In the genomic region with DNA sequence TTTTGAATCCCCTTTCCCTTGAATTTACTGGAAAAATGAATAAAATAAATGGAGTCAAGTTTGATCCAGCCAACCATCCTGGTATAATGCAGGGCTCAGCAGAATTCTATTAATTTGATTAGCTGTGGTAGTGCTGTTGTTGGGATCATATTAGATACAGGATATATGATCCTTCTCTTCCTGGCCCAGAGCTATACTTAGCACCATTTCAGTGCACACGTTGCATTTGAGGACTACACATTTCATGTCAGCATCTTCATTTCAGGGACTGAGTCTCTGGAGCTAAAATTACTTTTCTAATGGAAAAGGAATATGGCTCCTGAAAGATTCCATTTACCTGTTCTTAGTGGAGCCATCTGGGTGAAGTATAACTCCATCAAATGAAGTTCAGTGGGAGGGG, we compare ENCODE assay signal across 2 cellular contexts.
TF ChIP-seq lines count a peak whose summit lies in the region.

No MANE protein-coding gene starts in this region.

TF ChIP-seq in SK-N-SH treated with all-trans-retinoic acid at 6 μM for 48 hours, 23 proteins besides CTCF, POLR2A, EP300 and RAD21 (continued from another document):
- TF ChIP-seq ZFP30 (CRISPR knock-in tag; IDR thresholded peaks at IDR 0.05) = no peak

TF ChIP-seq in SK-N-SH, 30 proteins besides CTCF, POLR2A, EP300 and RAD21 (continued from another document):
- TF ChIP-seq, protein P1, sequence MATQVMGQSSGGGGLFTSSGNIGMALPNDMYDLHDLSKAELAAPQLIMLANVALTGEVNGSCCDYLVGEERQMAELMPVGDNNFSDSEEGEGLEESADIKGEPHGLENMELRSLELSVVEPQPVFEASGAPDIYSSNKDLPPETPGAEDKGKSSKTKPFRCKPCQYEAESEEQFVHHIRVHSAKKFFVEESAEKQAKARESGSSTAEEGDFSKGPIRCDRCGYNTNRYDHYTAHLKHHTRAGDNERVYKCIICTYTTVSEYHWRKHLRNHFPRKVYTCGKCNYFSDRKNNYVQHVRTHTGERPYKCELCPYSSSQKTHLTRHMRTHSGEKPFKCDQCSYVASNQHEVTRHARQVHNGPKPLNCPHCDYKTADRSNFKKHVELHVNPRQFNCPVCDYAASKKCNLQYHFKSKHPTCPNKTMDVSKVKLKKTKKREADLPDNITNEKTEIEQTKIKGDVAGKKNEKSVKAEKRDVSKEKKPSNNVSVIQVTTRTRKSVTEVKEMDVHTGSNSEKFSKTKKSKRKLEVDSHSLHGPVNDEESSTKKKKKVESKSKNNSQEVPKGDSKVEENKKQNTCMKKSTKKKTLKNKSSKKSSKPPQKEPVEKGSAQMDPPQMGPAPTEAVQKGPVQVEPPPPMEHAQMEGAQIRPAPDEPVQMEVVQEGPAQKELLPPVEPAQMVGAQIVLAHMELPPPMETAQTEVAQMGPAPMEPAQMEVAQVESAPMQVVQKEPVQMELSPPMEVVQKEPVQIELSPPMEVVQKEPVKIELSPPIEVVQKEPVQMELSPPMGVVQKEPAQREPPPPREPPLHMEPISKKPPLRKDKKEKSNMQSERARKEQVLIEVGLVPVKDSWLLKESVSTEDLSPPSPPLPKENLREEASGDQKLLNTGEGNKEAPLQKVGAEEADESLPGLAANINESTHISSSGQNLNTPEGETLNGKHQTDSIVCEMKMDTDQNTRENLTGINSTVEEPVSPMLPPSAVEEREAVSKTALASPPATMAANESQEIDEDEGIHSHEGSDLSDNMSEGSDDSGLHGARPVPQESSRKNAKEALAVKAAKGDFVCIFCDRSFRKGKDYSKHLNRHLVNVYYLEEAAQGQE (IDR thresholded peaks at IDR 0.05; ENCODE audit: low read depth, low read length) = no peak
- TF ChIP-seq FOXJ3 (CRISPR knock-in tag; IDR thresholded peaks at IDR 0.05) (no peak), FOSL2 (IDR thresholded peaks at IDR 0.05; ENCODE audit: borderline replicate concordance, low read depth) (no peak), RCOR1 (IDR thresholded peaks at IDR 0.05; ENCODE audit: low read length) (no peak), POLR2AphosphoS5 (IDR thresholded peaks at IDR 0.05; ENCODE audit: low read depth, low read length) (no peak), FOXM1 (IDR thresholded peaks at IDR 0.05; ENCODE audit: low read depth) (no peak)
- TF ChIP-seq, protein P2, sequence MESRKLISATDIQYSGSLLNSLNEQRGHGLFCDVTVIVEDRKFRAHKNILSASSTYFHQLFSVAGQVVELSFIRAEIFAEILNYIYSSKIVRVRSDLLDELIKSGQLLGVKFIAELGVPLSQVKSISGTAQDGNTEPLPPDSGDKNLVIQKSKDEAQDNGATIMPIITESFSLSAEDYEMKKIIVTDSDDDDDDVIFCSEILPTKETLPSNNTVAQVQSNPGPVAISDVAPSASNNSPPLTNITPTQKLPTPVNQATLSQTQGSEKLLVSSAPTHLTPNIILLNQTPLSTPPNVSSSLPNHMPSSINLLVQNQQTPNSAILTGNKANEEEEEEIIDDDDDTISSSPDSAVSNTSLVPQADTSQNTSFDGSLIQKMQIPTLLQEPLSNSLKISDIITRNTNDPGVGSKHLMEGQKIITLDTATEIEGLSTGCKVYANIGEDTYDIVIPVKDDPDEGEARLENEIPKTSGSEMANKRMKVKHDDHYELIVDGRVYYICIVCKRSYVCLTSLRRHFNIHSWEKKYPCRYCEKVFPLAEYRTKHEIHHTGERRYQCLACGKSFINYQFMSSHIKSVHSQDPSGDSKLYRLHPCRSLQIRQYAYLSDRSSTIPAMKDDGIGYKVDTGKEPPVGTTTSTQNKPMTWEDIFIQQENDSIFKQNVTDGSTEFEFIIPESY (IDR thresholded peaks at IDR 0.05; ENCODE audit: borderline replicate concordance, low read depth) = no peak
- TF ChIP-seq, protein P3, sequence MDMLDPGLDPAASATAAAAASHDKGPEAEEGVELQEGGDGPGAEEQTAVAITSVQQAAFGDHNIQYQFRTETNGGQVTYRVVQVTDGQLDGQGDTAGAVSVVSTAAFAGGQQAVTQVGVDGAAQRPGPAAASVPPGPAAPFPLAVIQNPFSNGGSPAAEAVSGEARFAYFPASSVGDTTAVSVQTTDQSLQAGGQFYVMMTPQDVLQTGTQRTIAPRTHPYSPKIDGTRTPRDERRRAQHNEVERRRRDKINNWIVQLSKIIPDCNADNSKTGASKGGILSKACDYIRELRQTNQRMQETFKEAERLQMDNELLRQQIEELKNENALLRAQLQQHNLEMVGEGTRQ (IDR thresholded peaks at IDR 0.05; ENCODE audit: borderline replicate concordance, low read depth, low read length) = no peak
